Comparison of ENCODE assay signal across 8 cellular contexts in the genomic region with DNA sequence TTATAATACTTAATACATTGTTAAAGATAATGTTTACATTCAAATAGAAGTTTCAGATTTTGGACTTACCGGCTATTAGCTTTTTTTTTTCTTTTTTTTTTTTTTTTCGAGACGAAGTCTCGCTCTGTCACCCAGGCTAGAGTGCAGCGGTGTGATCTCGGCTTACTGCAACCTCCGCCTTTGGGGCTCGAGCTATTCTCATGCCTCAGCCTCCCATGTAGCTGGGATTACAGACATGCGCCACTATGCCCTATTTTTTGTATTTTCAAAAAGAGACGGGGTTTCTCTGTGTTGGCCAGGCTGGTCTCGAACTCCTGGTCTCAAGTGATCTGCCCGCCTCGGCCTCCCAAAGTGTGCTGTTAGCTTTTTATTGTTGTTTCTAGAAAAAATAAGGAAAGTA. TPM values are rescaled to one million over a fixed set of nuclear protein-coding genes. Genes with fewer than 3 reads are reported as not detected.
DNase-seq lines count a peak whose midpoint lies in the region; ATAC-seq, FAIRE-seq and TF ChIP-seq lines count a peak whose summit lies in the region.
"Not testable (repeated sequence)": the region's sequence is repeated elsewhere in the genome, so short reads cannot be mapped to it uniquely, and the experiment has no call there.

No MANE protein-coding gene starts in this region.

- not testable (repeated sequence) for H3K27ac ChIP-seq in CD8-positive, alpha-beta memory T cell (ENCODE audit: low read depth, low read length); HepG2 (ENCODE audit: extremely low read length, insufficient read depth, low read length)
- H3K27ac ChIP-seq in GM12878 (ENCODE audit: control insufficient read depth, insufficient read depth) = peak overlapping the region; percentile 96

- not testable (repeated sequence) for TF ChIP-seq RAD21 in GM12878 (IDR thresholded peaks at IDR 0.05; ENCODE audit: insufficient read depth, low read depth, low read length); HepG2 (CRISPR knock-in tag; IDR thresholded peaks at IDR 0.05)

- in situ Hi-C loops in GM12878 (cut with MboI); HepG2 (cut with HindIII; ENCODE audit: extremely low pct_ligation_motif_present, low pct_unique_long_range_greater_than_20kb): not testable (repeated sequence)

- not testable (repeated sequence) for H3K9me3 ChIP-seq in CD8-positive, alpha-beta memory T cell (ENCODE audit: low read length); GM12878 (replicated peaks; ENCODE audit: control insufficient read depth, insufficient read depth, low read length); HepG2 (ENCODE audit: low read length)

- not testable (repeated sequence) for H3K9me3 Mint-ChIP-seq in CD8-positive, alpha-beta memory T cell; activated B cell treated with CpG ODN at 0.5 μM for 24 hours; activated T-cell treated with anti-CD3 and anti-CD28 coated beads, Interleukin-2, amount 50 U/mL, for 72 hours; progenitor cell of endocrine pancreas (ENCODE audit: low read depth); stimulated activated naive CD8-positive, alpha-beta T cell treated with anti-CD3 and anti-CD28 coated beads, Interleukin-15, Interleukin-2, amounts not matched to agents 100 ng/mL and 50 ng/mL, for 24 hours

- WGBS in GM12878 (ENCODE audit: insufficient coverage, insufficient replicate concordance, low lambda C conversion rate, missing lambda C conversion rate) = 1% methylated on average over 11 of the region's 13 CpGs
- 94% methylated on average over 13 of the region's 13 CpGs for WGBS in HepG2 (ENCODE audit: low lambda C conversion rate)

- DNase-seq in CD8-positive, alpha-beta memory T cell = peak in 3 of 5 donors; percentile 50 to 77 (median 59)
- not testable (repeated sequence) for DNase-seq in NB4 (ENCODE audit: low read depth); activated B cell treated with CpG ODN at 0.5 μM for 24 hours; GM12878 (ENCODE audit: low read depth, low spot score); HepG2 (ENCODE audit: low spot score); progenitor cell of endocrine pancreas (ENCODE audit: low spot score, unreplicated experiment)
- peak; percentile 44 to 54 for DNase-seq in activated T-cell treated with anti-CD3 and anti-CD28 coated beads, Interleukin-2, amount 50 U/mL, for 72 hours

- H2AFZ ChIP-seq in GM12878 (ENCODE audit: control insufficient read depth, low read depth, low read length); HepG2 (ENCODE audit: low read length): not testable (repeated sequence)

- FAIRE-seq in GM12878 (lab: Jason Lieb, UNC); HepG2 (lab: Jason Lieb, UNC): not testable (repeated sequence)

- H3K36me3 Mint-ChIP-seq in CD8-positive, alpha-beta memory T cell = peaks cover 0 to 54% (median 0%) of the 10 kb centered on the region in 3 donors
- peaks cover 24% of the 10 kb centered on the region for H3K36me3 Mint-ChIP-seq in activated B cell treated with CpG ODN at 0.5 μM for 24 hours (ENCODE audit: low read depth)
- peaks cover 10 to 15% of the 10 kb centered on the region in 2 donors for H3K36me3 Mint-ChIP-seq in activated T-cell treated with anti-CD3 and anti-CD28 coated beads, Interleukin-2, amount 50 U/mL, for 72 hours (ENCODE audit: insufficient read depth in 2 of 2)
- not testable (repeated sequence) for H3K36me3 Mint-ChIP-seq in progenitor cell of endocrine pancreas (ENCODE audit: insufficient read depth)
- peaks cover 26% of the 10 kb centered on the region for H3K36me3 Mint-ChIP-seq in stimulated activated naive CD8-positive, alpha-beta T cell treated with anti-CD3 and anti-CD28 coated beads, Interleukin-15, Interleukin-2, amounts not matched to agents 100 ng/mL and 50 ng/mL, for 24 hours (ENCODE audit: low read depth)

- not testable (repeated sequence) for BruUV-seq in GM12878 (replicated peaks; lab: Mats Ljungman, UMichigan); HepG2 (replicated peaks; lab: Mats Ljungman, UMichigan)

- not testable (repeated sequence) for ATAC-seq in activated B cell treated with CpG ODN at 0.5 μM for 24 hours (ENCODE audit: low read depth); activated T-cell treated with anti-CD3 and anti-CD28 coated beads, Interleukin-2, amount 50 U/mL, for 72 hours (replicated peaks in 1 of 2); HepG2
- ATAC-seq in GM12878 = peak; percentile 27; the same call in 2 of the 3 replicates

- peak overlapping the region; percentile 52 for H3K9ac ChIP-seq in GM12878 (ENCODE audit: control insufficient read depth, insufficient read depth, low read length)
- not testable (repeated sequence) for H3K9ac ChIP-seq in HepG2 (ENCODE audit: insufficient read depth, low read depth, low read length)

- not testable (repeated sequence) for TF ChIP-seq POLR2A in NB4 (IDR thresholded peaks at IDR 0.05; ENCODE audit: extremely low read depth, insufficient read length); GM12878 (IDR thresholded peaks at IDR 0.05; ENCODE audit: low read depth, low read length); HepG2 (IDR thresholded peaks at IDR 0.05; ENCODE audit: insufficient read depth in 1 of 2, low read depth in 2 of 2, low read length in 2 of 2)

- peaks cover 52 to 61% (median 54%) of the 10 kb centered on the region in 3 donors for H3K4me1 Mint-ChIP-seq in CD8-positive, alpha-beta memory T cell
- peaks cover 64% of the 10 kb centered on the region for H3K4me1 Mint-ChIP-seq in activated B cell treated with CpG ODN at 0.5 μM for 24 hours
- H3K4me1 Mint-ChIP-seq in activated T-cell treated with anti-CD3 and anti-CD28 coated beads, Interleukin-2, amount 50 U/mL, for 72 hours (ENCODE audit: low read depth) = peaks cover 58% of the 10 kb centered on the region
- H3K4me1 Mint-ChIP-seq in progenitor cell of endocrine pancreas (ENCODE audit: low read depth) = peaks cover 13% of the 10 kb centered on the region
- H3K4me1 Mint-ChIP-seq in stimulated activated naive CD8-positive, alpha-beta T cell treated with anti-CD3 and anti-CD28 coated beads, Interleukin-15, Interleukin-2, amounts not matched to agents 100 ng/mL and 50 ng/mL, for 24 hours (ENCODE audit: low read depth) = peaks cover 74% of the 10 kb centered on the region

- peaks cover 60% of the 10 kb centered on the region for H3K4me1 ChIP-seq in CD8-positive, alpha-beta memory T cell (ENCODE audit: insufficient read depth, low read length)
- peaks cover 14% of the 10 kb centered on the region for H3K4me1 ChIP-seq in GM12878 (ENCODE audit: control insufficient read depth, insufficient read depth, low read length)
- peaks cover 25% of the 10 kb centered on the region for H3K4me1 ChIP-seq in HepG2 (ENCODE audit: insufficient read depth, low read length)

- peak overlapping the region; percentile 85 to 98 (median 94) for H3K27ac Mint-ChIP-seq in CD8-positive, alpha-beta memory T cell
- peak overlapping the region; percentile 80 for H3K27ac Mint-ChIP-seq in activated B cell treated with CpG ODN at 0.5 μM for 24 hours
- H3K27ac Mint-ChIP-seq in activated T-cell treated with anti-CD3 and anti-CD28 coated beads, Interleukin-2, amount 50 U/mL, for 72 hours = peak overlapping the region; percentile 97
- not testable (repeated sequence) for H3K27ac Mint-ChIP-seq in progenitor cell of endocrine pancreas
- peak overlapping the region; percentile 97 for H3K27ac Mint-ChIP-seq in stimulated activated naive CD8-positive, alpha-beta T cell treated with anti-CD3 and anti-CD28 coated beads, Interleukin-15, Interleukin-2, amounts not matched to agents 100 ng/mL and 50 ng/mL, for 24 hours

- not testable (repeated sequence) for H3K36me3 ChIP-seq in CD8-positive, alpha-beta memory T cell (ENCODE audit: insufficient read depth, low read length); GM12878 (ENCODE audit: control insufficient read depth in 2 of 2, insufficient read depth in 2 of 2, low read length in 1 of 2); HepG2 (replicated peaks in 1 of 2; ENCODE audit: control insufficient read depth in 1 of 2, insufficient read depth in 2 of 2, low read length in 2 of 2)

- not testable (repeated sequence) for H4K20me1 ChIP-seq in GM12878 (ENCODE audit: control insufficient read depth, insufficient read depth); HepG2 (ENCODE audit: insufficient read depth, low read length)

- not testable (repeated sequence) for TF ChIP-seq CTCF in NB4 (IDR thresholded peaks at IDR 0.05; ENCODE audit: low read depth, low read length); activated B cell treated with CpG ODN at 0.5 μM for 24 hours (IDR thresholded peaks at IDR 0.05); GM12878 (IDR thresholded peaks at IDR 0.05 in 2 of 3, conservative IDR thresholded peaks at IDR 0.05 in 1 of 3; ENCODE audit: control insufficient read depth in 2 of 3, extremely low read depth in 1 of 3, insufficient read depth in 1 of 3, low read depth in 3 of 3, low read length in 3 of 3); HepG2 (CRISPR knock-in tag; IDR thresholded peaks at IDR 0.05); progenitor cell of endocrine pancreas (IDR thresholded peaks at IDR 0.05; ENCODE audit: unreplicated experiment)

- peak overlapping the region; percentile 77 to 98 (median 82) for H3K4me3 Mint-ChIP-seq in CD8-positive, alpha-beta memory T cell
- H3K4me3 Mint-ChIP-seq in activated B cell treated with CpG ODN at 0.5 μM for 24 hours (peak overlapping the region; percentile 72), progenitor cell of endocrine pancreas (ENCODE audit: low read depth) (peak overlapping the region; percentile 7)
- H3K4me3 Mint-ChIP-seq in activated T-cell treated with anti-CD3 and anti-CD28 coated beads, Interleukin-2, amount 50 U/mL, for 72 hours = peak overlapping the region; percentile 93 to 96
- H3K4me3 Mint-ChIP-seq in stimulated activated naive CD8-positive, alpha-beta T cell treated with anti-CD3 and anti-CD28 coated beads, Interleukin-15, Interleukin-2, amounts not matched to agents 100 ng/mL and 50 ng/mL, for 24 hours = peak overlapping the region; percentile 85

- SMC1A ChIA-PET in GM12878 (lab: Charles Lee; ENCODE audit: uncharacterized antibody, unreplicated experiment) = interaction anchor here (0.7 to 41.3 kb wide), 23 partner anchors 9 to 151 kb away, joined by 3 to 1218 read pairs (median 11); partner anchors contain the start of gene HINT1

- not testable (repeated sequence) for TF ChIP-seq EP300 in GM12878 (IDR thresholded peaks at IDR 0.05; ENCODE audit: borderline replicate concordance in 1 of 2, control insufficient read depth in 1 of 2, low read depth in 2 of 2, low read length in 2 of 2); HepG2 (IDR thresholded peaks at IDR 0.05; ENCODE audit: low read depth in 2 of 2, low read length in 2 of 2); HepG2 (CRISPR knock-in tag; IDR thresholded peaks at IDR 0.05; ENCODE audit: borderline replicate concordance)

- H3K4me2 ChIP-seq in GM12878 (ENCODE audit: control insufficient read depth, insufficient read depth) (peak overlapping the region; percentile 59), HepG2 (ENCODE audit: low read depth, low read length) (peak overlapping the region; percentile 73; the same call in 1 of the 2 replicates)

- intact Hi-C loops in activated B cell treated with CpG ODN at 0.5 μM for 24 hours (cut with micrococcal nuclease) = loop anchor here (10.0 kb wide), 1 partner anchor 528 kb away; the partner anchor contains the start of gene FNIP1
- intact Hi-C loops in GM12878 (cut with micrococcal nuclease; ENCODE audit: unreplicated experiment) = loop anchor here (2.0 kb wide), 2 partner anchors 116 to 150 kb away; no protein-coding TSS in a partner anchor
- intact Hi-C loops in HepG2 (cut with micrococcal nuclease; ENCODE audit: unreplicated experiment) = not testable (repeated sequence)

- peak overlapping the region; percentile 50 for H3K4me3 ChIP-seq in CD8-positive, alpha-beta memory T cell (ENCODE audit: low read length)
- H3K4me3 ChIP-seq in NB4 (ENCODE audit: low read depth, low read length) = peak overlapping the region; percentile 84
- H3K4me3 ChIP-seq in GM12878 = peak overlapping the region; percentile 67
- H3K4me3 ChIP-seq in HepG2 (replicated peaks in 1 of 3; ENCODE audit: insufficient read depth in 1 of 3, low read depth in 2 of 3, low read length in 3 of 3) = not testable (repeated sequence)

- POLR2A ChIA-PET in CD8-positive, alpha-beta memory T cell (lab: Charles Lee) = interaction anchor here (0.6 to 6.6 kb wide), 18 partner anchors 8 to 281 kb away, joined by 3 to 130 read pairs (median 8); no protein-coding TSS in a partner anchor
- POLR2A ChIA-PET in activated B cell treated with CpG ODN at 0.5 μM for 24 hours (lab: Charles Lee) (interaction anchor here (0.6 to 6.8 kb wide), 13 partner anchors 9 to 124 kb away, joined by 4 to 190 read pairs (median 33); partner anchors contain the start of gene HINT1), GM12878 (lab: Charles Lee) (interaction anchor here (0.7 to 7.0 kb wide), 13 partner anchors 9 to 150 kb away, joined by 3 to 309 read pairs (median 6); partner anchors contain the start of gene HINT1)
- POLR2A ChIA-PET in HepG2 (lab: Yijun Ruan, JAX) = not testable (repeated sequence)

- H3K27me3 ChIP-seq in CD8-positive, alpha-beta memory T cell (ENCODE audit: insufficient read depth, low read length, poor library complexity, severe bottlenecking); GM12878 (replicated peaks in 1 of 2; ENCODE audit: control insufficient read depth in 2 of 2, insufficient read depth in 2 of 2, low read length in 1 of 2); HepG2 (ENCODE audit: control insufficient read depth in 1 of 2, insufficient read depth in 2 of 2, low read length in 2 of 2): not testable (repeated sequence)

- CTCF ChIA-PET in CD8-positive, alpha-beta memory T cell (lab: Charles Lee) = interaction anchor here (0.7 to 8.8 kb wide), 16 partner anchors 9 to 149 kb away, joined by 3 to 91 read pairs (median 6); partner anchors contain the start of gene HINT1
- CTCF ChIA-PET in activated B cell treated with CpG ODN at 0.5 μM for 24 hours (lab: Charles Lee) = interaction anchor here (0.9 to 5.0 kb wide), 9 partner anchors 8 to 126 kb away, joined by 3 to 43 read pairs (median 6); no protein-coding TSS in a partner anchor
- CTCF ChIA-PET in GM12878 (lab: Yijun Ruan, JAX) = interaction anchor here (0.6 to 9.5 kb wide), 16 partner anchors 11 to 1694 kb away, joined by 3 to 65 read pairs (median 6); partner anchors contain the start of gene HINT1
- CTCF ChIA-PET in HepG2 (lab: Yijun Ruan, JAX; ENCODE audit: low intra/inter-chr PET ratio, low total read pairs) = not testable (repeated sequence)

- RAD21 ChIA-PET in GM12878 (lab: Charles Lee; ENCODE audit: unreplicated experiment) = interaction anchor here (0.7 to 16.1 kb wide), 19 partner anchors 9 to 870 kb away, joined by 3 to 302 read pairs (median 15); partner anchors contain the start of gene HINT1

- peaks cover 98% of the 10 kb centered on the region for H3K79me2 ChIP-seq in GM12878 (ENCODE audit: control insufficient read depth, insufficient read depth, low read length)
- peaks cover 64% of the 10 kb centered on the region for H3K79me2 ChIP-seq in HepG2 (ENCODE audit: insufficient read depth, low read length)

- not testable (repeated sequence) for H3K27me3 Mint-ChIP-seq in CD8-positive, alpha-beta memory T cell; activated B cell treated with CpG ODN at 0.5 μM for 24 hours; activated T-cell treated with anti-CD3 and anti-CD28 coated beads, Interleukin-2, amount 50 U/mL, for 72 hours (ENCODE audit: low read depth); progenitor cell of endocrine pancreas; stimulated activated naive CD8-positive, alpha-beta T cell treated with anti-CD3 and anti-CD28 coated beads, Interleukin-15, Interleukin-2, amounts not matched to agents 100 ng/mL and 50 ng/mL, for 24 hours

RNA-seq across cellular contexts. Expression of gene CDC42SE2, which starts 2.5 kb away (rescaled TPM):
- total RNA-seq in CD8-positive, alpha-beta memory T cell = 100 to 1,000 TPM; 125 to 131 TPM
- 460 TPM for polyA plus RNA-seq in CD8-positive, alpha-beta memory T cell
- total RNA-seq in activated B cell treated with CpG ODN at 0.5 μM for 24 hours (114 and 122 TPM in 2 replicates), GM12878 (2014; rRNA removed) (81.7 and 101 TPM in 2 replicates), GM12878 (2014; rRNA removed; fragmentation: Illumina TruSeq; extraction: Trizol) (90.7 and 91.1 TPM in 2 replicates), GM12878 (2021) (75.6 and 76.0 TPM in 2 replicates), HepG2 (2016; rRNA removed; fragmentation: Illumina TruSeq; extraction: Trizol) (25.0 and 40.7 TPM in 2 replicates), progenitor cell of endocrine pancreas (29.3 and 32.0 TPM in 2 replicates)
- total RNA-seq in activated T-cell treated with anti-CD3 and anti-CD28 coated beads, Interleukin-2, amount 50 U/mL, for 72 hours = 100 to 1,000 TPM; 147 to 151 TPM
- 137 and 144 TPM in 2 replicates for total RNA-seq in GM12878 (2013; cell fraction: nucleolus; rRNA removed)
- polyA plus RNA-seq in GM12878 (2011; ENCODE audit: low read depth) = 54.3 TPM
- polyA plus RNA-seq in GM12878 (2011; rRNA removed) (148 and 215 TPM in 2 replicates), GM12878 (2014; fragmentation: Illumina TruSeq; extraction: Trizol) (75.2 and 106 TPM in 2 replicates), GM12878 (2014; fragmentation: Nextera tagmentation; extraction: Ambion mirVana) (10 to 100 TPM; 57.0 to 78.8 TPM), GM12878 (2014; rRNA removed) (57.2 and 62.0 TPM in 2 replicates), GM12878 (2016; fragmentation: Nextera tagmentation; extraction: Ambion mirVana) (100 to 1,000 TPM; 113 to 116 TPM), HepG2 (2011; rRNA removed) (15.4 and 19.6 TPM in 2 replicates)
- polyA plus RNA-seq in GM12878 (2011; cell fraction: cytosol; rRNA removed) = 43.4 and 63.0 TPM in 2 replicates
- 39.5 and 43.8 TPM in 2 replicates for polyA plus RNA-seq in GM12878 (2011; cell fraction: nucleus; rRNA removed)
- 80.9 and 89.2 TPM in 2 replicates for polyA plus RNA-seq in GM12878 (2012)
- polyA minus RNA-seq in GM12878 (2011; rRNA and poly(A)+ RNA removed) = 107 and 140 TPM in 2 replicates
- 46.4 and 47.3 TPM in 2 replicates for polyA minus RNA-seq in GM12878 (2011; cell fraction: cytosol; rRNA and poly(A)+ RNA removed)
- 30.0 and 58.6 TPM in 2 replicates for polyA minus RNA-seq in GM12878 (2011; cell fraction: nucleus; rRNA and poly(A)+ RNA removed)
- 4.1 and 6.0 TPM in 2 replicates for total RNA-seq in HepG2 (2016; cell fraction: cytosol; rRNA removed; fragmentation: Illumina TruSeq; extraction: Trizol; ENCODE audit: low read depth)
- total RNA-seq in HepG2 (2016; cell fraction: insoluble cytoplasmic fraction; rRNA removed; fragmentation: Illumina TruSeq; extraction: Trizol) = 25.3 and 38.9 TPM in 2 replicates
- total RNA-seq in HepG2 (2016; cell fraction: membrane; rRNA removed; fragmentation: Illumina TruSeq; extraction: Trizol) = 22.1 and 22.9 TPM in 2 replicates
- total RNA-seq in HepG2 (2016; cell fraction: nucleus; rRNA removed; fragmentation: Illumina TruSeq; extraction: Trizol) = 15.2 and 19.0 TPM in 2 replicates
- 8.3 and 14.9 TPM in 2 replicates for polyA plus RNA-seq in HepG2 (2011; cell fraction: cytosol; rRNA removed)
- 4.3 and 5.7 TPM in 2 replicates for polyA plus RNA-seq in HepG2 (2011; cell fraction: nucleus; rRNA removed)
- polyA plus RNA-seq in HepG2 (2012) = 17.1 and 18.8 TPM in 2 replicates
- polyA plus RNA-seq in HepG2 (2016; cell fraction: cytosol; fragmentation: Illumina TruSeq; extraction: Trizol; ENCODE audit: low read depth) = 3.5 and 5.5 TPM in 2 replicates
- 37.1 and 39.0 TPM in 2 replicates for polyA plus RNA-seq in HepG2 (2016; cell fraction: insoluble cytoplasmic fraction; fragmentation: Illumina TruSeq; extraction: Trizol; ENCODE audit: low read depth)
- polyA plus RNA-seq in HepG2 (2016; cell fraction: membrane; fragmentation: Illumina TruSeq; extraction: Trizol; ENCODE audit: low read depth) = 14.3 and 17.7 TPM in 2 replicates
- 17.8 and 18.4 TPM in 2 replicates for polyA plus RNA-seq in HepG2 (2016; cell fraction: nucleus; fragmentation: Illumina TruSeq; extraction: Trizol; ENCODE audit: insufficient read depth, low read depth)
- polyA minus RNA-seq in HepG2 (2011; rRNA and poly(A)+ RNA removed; ENCODE audit: low replicate concordance) = 9.0 and 11.6 TPM in 2 replicates
- polyA minus RNA-seq in HepG2 (2011; cell fraction: cytosol; rRNA and poly(A)+ RNA removed) = 15.6 and 18.7 TPM in 2 replicates
- polyA minus RNA-seq in HepG2 (2011; cell fraction: nucleus; rRNA and poly(A)+ RNA removed) = 23.7 and 30.1 TPM in 2 replicates

Comparison
In these comparisons a context has a peak if more than half of its experiments do, and no peak if none do; other contexts are left out.
1. H3K4me3 Mint-ChIP-seq: peak in every context shown above with its lines; median percentile 94 in activated T-cell treated with anti-CD3 and anti-CD28 coated beads, Interleukin-2, amount 50 U/mL, for 72 hours; 85 in stimulated activated naive CD8-positive, alpha-beta T cell treated with anti-CD3 and anti-CD28 coated beads, Interleukin-15, Interleukin-2, amounts not matched to agents 100 ng/mL and 50 ng/mL, for 24 hours; 82 in CD8-positive, alpha-beta memory T cell; 72 in activated B cell treated with CpG ODN at 0.5 μM for 24 hours; 7 in progenitor cell of endocrine pancreas.